32 cellular contexts compared by ENCODE assay signal in the genomic region with DNA sequence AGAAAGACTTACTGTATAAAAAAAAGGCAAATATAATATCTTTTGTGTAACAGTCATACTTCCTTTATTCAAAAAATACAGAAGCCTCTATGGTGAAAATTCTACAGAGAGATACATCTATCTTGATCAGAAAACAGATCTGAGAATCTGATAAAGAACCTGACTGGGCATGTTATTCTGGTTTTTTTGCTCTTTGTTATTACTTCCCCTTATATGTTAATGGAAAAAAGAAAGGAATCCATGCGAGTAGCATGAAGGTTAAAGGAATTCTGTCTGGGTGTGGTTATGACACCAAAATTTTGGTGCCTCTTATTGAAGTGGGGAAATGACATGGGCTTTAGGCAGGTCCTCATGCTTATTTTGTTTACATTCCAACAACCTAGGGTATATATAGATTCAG.
"Had no signal": no experiment of that assay in that cellular context is flagged by ENCODE, and none has a peak within 500 bp of the region (broad histone marks: within the 10 kb centered on the region; RNA-seq: fewer than 3 reads in every experiment).

No MANE protein-coding gene starts in this region.

- H3K27me3 ChIP-seq: adrenal gland, body of pancreas, brain microvascular endothelial cell, breast epithelium had no signal

- H3K27ac ChIP-seq: adrenal gland, body of pancreas, brain microvascular endothelial cell, breast epithelium, WERI-Rb-1 had no signal

- H3K9me3 Mint-ChIP-seq: activated naive CD8-positive, alpha-beta T cell treated with anti-CD3 and anti-CD28 coated beads for 36 hours; WTC11 had no signal

- H3K27ac Mint-ChIP-seq: activated CD4-positive, alpha-beta T cell treated with anti-CD3 and anti-CD28 coated beads for 36 hours; activated CD4-positive, alpha-beta T cell treated with anti-CD3 and anti-CD28 coated beads, Interleukin-2, amount 10 ng/mL, durations not matched to agents 7 days and 5 days; activated CD8-positive, alpha-beta T cell treated with anti-CD3 and anti-CD28 coated beads for 36 hours; activated naive CD4-positive, alpha-beta T cell treated with anti-CD3 and anti-CD28 coated beads for 36 hours; activated naive CD4-positive, alpha-beta T cell treated with anti-CD3 and anti-CD28 coated beads, Interleukin-2, amount 50 U/mL, for 72 hours; activated naive CD8-positive, alpha-beta T cell treated with anti-CD3 and anti-CD28 coated beads for 36 hours; activated T-cell treated with anti-CD3 and anti-CD28 coated beads, Interleukin-2, amount 50 U/mL, for 72 hours; activated T-helper 1 cell treated with anti-CD3 and anti-CD28 coated beads, Interleukin-12 subunit alpha, Interleukin-12 subunit beta, Interleukin-2, Interleukin-4 antibody, amounts not matched to agents 30 ng/mL and 10 ng/mL and 1 ng/mL, durations not matched to agents 14 hours and 24 hours and 36 hours; activated T-helper 17 cell treated with anti-CD3 and anti-CD28 coated beads, Interleukin-2, amount 50 U/mL, for 72 hours; T-cell; T-helper 17 cell; WTC11 had no signal

- H3K4me3 Mint-ChIP-seq: activated CD4-positive, alpha-beta T cell treated with anti-CD3 and anti-CD28 coated beads for 36 hours; activated CD4-positive, alpha-beta T cell treated with anti-CD3 and anti-CD28 coated beads, Interleukin-2, amount 10 ng/mL, durations not matched to agents 7 days and 5 days; activated CD8-positive, alpha-beta T cell treated with anti-CD3 and anti-CD28 coated beads for 36 hours; activated naive CD4-positive, alpha-beta T cell treated with anti-CD3 and anti-CD28 coated beads for 36 hours; activated naive CD8-positive, alpha-beta T cell treated with anti-CD3 and anti-CD28 coated beads for 36 hours; activated T-cell treated with anti-CD3 and anti-CD28 coated beads, Interleukin-2, amount 50 U/mL, for 4 hours; activated T-cell treated with anti-CD3 and anti-CD28 coated beads, Interleukin-2, amount 50 U/mL, for 72 hours; activated T-helper 1 cell treated with anti-CD3 and anti-CD28 coated beads, Interleukin-12 subunit alpha, Interleukin-12 subunit beta, Interleukin-2, Interleukin-4 antibody, amounts not matched to agents 30 ng/mL and 10 ng/mL and 1 ng/mL, durations not matched to agents 14 hours and 24 hours and 36 hours; activated T-helper 17 cell treated with anti-CD3 and anti-CD28 coated beads, Interleukin-2, amount 50 U/mL, for 72 hours; T-cell; T-helper 17 cell; WTC11 had no signal

- H3K36me3 Mint-ChIP-seq: activated naive CD4-positive, alpha-beta T cell treated with anti-CD3 and anti-CD28 coated beads, Interleukin-2, amount 50 U/mL, for 72 hours; activated naive CD8-positive, alpha-beta T cell treated with anti-CD3 and anti-CD28 coated beads for 36 hours; T-cell; WTC11 had no signal

- H3K36me3 ChIP-seq: adrenal gland, brain microvascular endothelial cell, breast epithelium, WERI-Rb-1 had no signal

- H3K4me1 ChIP-seq: adrenal gland, body of pancreas, breast epithelium had no signal

- DNase-seq: activated CD4-positive, alpha-beta T cell treated with anti-CD3 and anti-CD28 coated beads for 1 hour; activated CD4-positive, alpha-beta T cell treated with anti-CD3 and anti-CD28 coated beads for 36 hours; activated CD4-positive, alpha-beta T cell treated with anti-CD3 and anti-CD28 coated beads for 48 hours; activated CD4-positive, alpha-beta T cell treated with anti-CD3 and anti-CD28 coated beads, Interleukin-2, amount 10 ng/mL, durations not matched to agents 7 days and 5 days; activated CD4-positive, alpha-beta T cell treated with anti-CD3 and anti-CD28 coated beads, Interleukin-2, amount 50 U/mL, for 48 hours; activated CD4-positive, CD25-positive, alpha-beta regulatory T cell; activated CD8-positive, alpha-beta memory T cell treated with anti-CD3 and anti-CD28 coated beads, Interleukin-2, amount 50 U/mL, for 4 hours; activated CD8-positive, alpha-beta T cell treated with anti-CD3 and anti-CD28 coated beads for 36 hours; activated effector memory CD4-positive, alpha-beta T cell treated with anti-CD3 and anti-CD28 coated beads, Interleukin-2, amount 50 U/mL, for 16 hours; activated gamma-delta T cell treated with Interleukin-2 at 50 U/mL for 16 hours; activated naive CD4-positive, alpha-beta T cell; activated naive CD4-positive, alpha-beta T cell treated with anti-CD3 and anti-CD28 coated beads for 36 hours; activated naive CD4-positive, alpha-beta T cell treated with anti-CD3 and anti-CD28 coated beads, Interleukin-2, amount 50 U/mL, for 16 hours; activated naive CD8-positive, alpha-beta T cell treated with anti-CD3 and anti-CD28 coated beads for 36 hours; activated T-cell treated with anti-CD3 and anti-CD28 coated beads for 4 hours; activated T-cell treated with anti-CD3 and anti-CD28 coated beads, Interleukin-2, amount 50 U/mL, for 1 hour; activated T-cell treated with anti-CD3 and anti-CD28 coated beads, Interleukin-2, amount 50 U/mL, for 4 hours; activated T-cell treated with anti-CD3 and anti-CD28 coated beads, Interleukin-2, amount 50 U/mL, for 72 hours; adrenal gland; amniotic stem cell; aorta; body of pancreas; brain microvascular endothelial cell; central memory CD4-positive, alpha-beta T cell; T-cell; T-helper 17 cell; WERI-Rb-1 had no signal

- H3K4me3 ChIP-seq: adrenal gland, body of pancreas, breast epithelium had no signal

- H3K27me3 Mint-ChIP-seq: activated CD4-positive, alpha-beta T cell treated with anti-CD3 and anti-CD28 coated beads for 36 hours; activated CD4-positive, alpha-beta T cell treated with anti-CD3 and anti-CD28 coated beads, Interleukin-2, amount 10 ng/mL, durations not matched to agents 7 days and 5 days; activated CD8-positive, alpha-beta T cell treated with anti-CD3 and anti-CD28 coated beads for 36 hours; activated naive CD8-positive, alpha-beta T cell treated with anti-CD3 and anti-CD28 coated beads for 36 hours; activated T-helper 17 cell treated with anti-CD3 and anti-CD28 coated beads, Interleukin-2, amount 50 U/mL, for 72 hours; T-cell; T-helper 17 cell had no signal

- H3K4me1 Mint-ChIP-seq: activated CD4-positive, alpha-beta T cell treated with anti-CD3 and anti-CD28 coated beads for 36 hours; activated CD4-positive, alpha-beta T cell treated with anti-CD3 and anti-CD28 coated beads, Interleukin-2, amount 10 ng/mL, durations not matched to agents 7 days and 5 days; activated naive CD8-positive, alpha-beta T cell treated with anti-CD3 and anti-CD28 coated beads for 36 hours; activated T-helper 17 cell treated with anti-CD3 and anti-CD28 coated beads, Interleukin-2, amount 50 U/mL, for 72 hours; T-cell; T-helper 17 cell had no signal
